Comparison of ENCODE assay signal across 8 cellular contexts in the genomic region with DNA sequence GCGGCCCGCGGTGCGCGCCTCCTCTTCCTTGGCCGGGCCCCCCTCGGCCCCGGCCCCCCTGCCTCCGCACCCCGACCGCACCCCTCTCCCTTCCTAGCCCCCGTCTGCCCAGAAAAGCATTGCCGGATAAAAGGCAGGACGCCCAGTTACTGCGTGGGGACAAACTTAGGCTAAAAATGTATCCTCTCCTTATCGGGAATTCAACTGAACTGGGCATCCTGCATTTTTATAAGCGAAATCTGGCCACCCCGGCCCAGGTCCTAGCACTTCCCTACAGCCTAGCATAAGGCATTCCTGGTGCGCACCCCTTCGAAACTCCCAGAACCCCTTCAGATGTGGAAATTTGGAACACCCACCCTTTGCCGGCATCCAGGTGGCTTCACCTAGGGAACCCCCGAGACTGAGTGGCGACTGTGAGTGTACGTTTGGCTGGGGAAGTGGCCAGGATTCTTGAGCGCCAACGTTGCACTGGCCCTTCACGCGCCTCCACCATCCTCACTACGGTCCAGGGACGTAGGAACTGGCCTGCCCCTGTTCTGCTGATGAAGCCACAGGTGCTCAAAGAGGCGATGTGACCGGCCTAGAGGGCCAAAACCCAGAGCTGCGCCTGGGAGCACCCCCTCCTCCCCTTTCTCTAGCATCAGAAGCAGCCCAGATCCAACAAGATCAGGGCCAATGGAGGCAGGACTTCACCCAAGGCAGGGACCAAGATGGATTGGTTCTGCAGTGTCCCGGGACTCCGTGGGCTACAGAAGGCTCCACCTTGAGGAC. TPM values are rescaled to one million over a fixed set of nuclear protein-coding genes. Genes with fewer than 3 reads are reported as not detected.
A peak's percentile ranks its signal among the peaks of the same experiment; 100 is the strongest.
DNase-seq lines count a peak whose midpoint lies in the region; ATAC-seq and TF ChIP-seq lines count a peak whose summit lies in the region.

No MANE protein-coding gene starts in this region.

- peak overlapping the region; percentile 33 for H3K4me3 ChIP-seq in BJ (ENCODE audit: low read depth, low read length)
- peak overlapping the region; percentile 69 for H3K4me3 ChIP-seq in Karpas-422 (ENCODE audit: low read length)
- peak overlapping the region; percentile 50 for H3K4me3 ChIP-seq in colonic mucosa

- H3K4me1 ChIP-seq in Karpas-422 (ENCODE audit: low read length) (peaks cover 20% of the 10 kb centered on the region), colonic mucosa (peaks cover 6% of the 10 kb centered on the region)

- no peaks in the 10 kb centered on the region for H3K9me3 Mint-ChIP-seq in nephron progenitor cell

- TF ChIP-seq CTCF in BJ (IDR thresholded peaks at IDR 0.05; ENCODE audit: insufficient read depth, low read depth, low read length) (no peak), colonic mucosa (IDR thresholded peaks at IDR 0.05) (no peak), nephron progenitor cell (IDR thresholded peaks at IDR 0.05) (no peak)

- H3K27me3 Mint-ChIP-seq in nephron progenitor cell (ENCODE audit: low read depth, poor library complexity), result peaks cover 26% of the 10 kb centered on the region

- H3K9ac ChIP-seq in Karpas-422 (ENCODE audit: low read length), result peak overlapping the region; percentile 77
- H3K9ac ChIP-seq in colonic mucosa (ENCODE audit: low read depth in 2 of 2, low read length in 2 of 2), result no peak overlapping the region

- H3K9me2 ChIP-seq in Karpas-422 (replicated peaks; ENCODE audit: insufficient read depth, low read length), result no peaks in the 10 kb centered on the region

- no peaks in the 10 kb centered on the region for H3K36me3 ChIP-seq in BJ (ENCODE audit: control insufficient read depth, insufficient read depth, low read length)
- no peaks in the 10 kb centered on the region for H3K36me3 ChIP-seq in Karpas-422 (ENCODE audit: insufficient read depth, low read length)
- H3K36me3 ChIP-seq in colonic mucosa, result no peaks in the 10 kb centered on the region

- H3K79me2 ChIP-seq in Karpas-422 (ENCODE audit: low read length), result peaks cover 7% of the 10 kb centered on the region

- H4K20me1 ChIP-seq in Karpas-422 (ENCODE audit: insufficient read depth, low read depth, low read length), result no peaks in the 10 kb centered on the region

- H3K4me3 Mint-ChIP-seq in nephron progenitor cell, result peak overlapping the region; percentile 73

- peak overlapping the region; percentile 84; the same call in 1 of the 2 replicates for H2AFZ ChIP-seq in Karpas-422 (ENCODE audit: low read length)

- ATAC-seq in HG03045 (IDR thresholded peaks at IDR 0.05; ENCODE audit: unreplicated experiment), result no peak

- H3K36me3 Mint-ChIP-seq in nephron progenitor cell (ENCODE audit: low read depth), result peaks cover 6% of the 10 kb centered on the region

- no peaks in the 10 kb centered on the region for H3K9me3 ChIP-seq in Karpas-422 (ENCODE audit: low read length)
- no peaks in the 10 kb centered on the region for H3K9me3 ChIP-seq in colonic mucosa

- POLR2A ChIA-PET in BJ (lab: Charles Lee), result no interaction called here

- intact Hi-C loops in colonic mucosa (cut with DNase I), result no loop called here

- H3K4me1 Mint-ChIP-seq in nephron progenitor cell, result peaks cover 50% of the 10 kb centered on the region

- no peak for DNase-seq in BJ (ENCODE audit: low read depth)
- no peak for DNase-seq in Karpas-422
- no peak for DNase-seq in colonic mucosa
- DNase-seq in nephron progenitor cell, result no peak
- DNase-seq in Ammon's horn (ENCODE audit: low spot score), result no peak
- no peak for DNase-seq in NCI-H1105 treated with DMSO at 0.1 percent for 48 hours (lab: John Stamatoyannopoulos, UW)
- DNase-seq in AG20443 (ENCODE audit: low spot score), result no peak

- H3K27ac ChIP-seq in Karpas-422 (ENCODE audit: low read length), result no peak overlapping the region
- no peak overlapping the region for H3K27ac ChIP-seq in colonic mucosa

- H3K27me3 ChIP-seq in BJ (ENCODE audit: control insufficient read depth, insufficient read depth, low read length), result peaks cover 1% of the 10 kb centered on the region; the same call in 1 of the 2 replicates
- H3K27me3 ChIP-seq in Karpas-422 (ENCODE audit: low read length), result no peaks in the 10 kb centered on the region
- no peaks in the 10 kb centered on the region for H3K27me3 ChIP-seq in colonic mucosa

- H3K27ac Mint-ChIP-seq in nephron progenitor cell, result no peak overlapping the region

- H3K4me2 ChIP-seq in Karpas-422 (ENCODE audit: low read depth, low read length, poor library complexity, severe bottlenecking), result peak overlapping the region; percentile 81

- CTCF ChIA-PET in BJ (lab: Yijun Ruan, JAX), result interaction anchor here (0.7 to 1.5 kb wide), 6 partner anchors 12 to 348 kb away, joined by 3 to 15 read pairs (median 4); no protein-coding TSS in a partner anchor

RNA-seq across cellular contexts. Expression of a gene that starts 5.7 kb away (rescaled TPM):
- 89.6 and 107 TPM in 2 replicates for polyA plus RNA-seq in BJ (2011; rRNA removed)
- polyA minus RNA-seq in BJ (2011; rRNA and poly(A)+ RNA removed), result 50.2 and 90.5 TPM in 2 replicates
- total RNA-seq in Karpas-422 (2014; rRNA removed; shearing (Covaris generic); ENCODE audit: low replicate concordance), result 67.6 and 84.8 TPM in 2 replicates
- total RNA-seq in colonic mucosa, result 10 to 100 TPM; 50.1 to 51.1 TPM

RNA-seq across cellular contexts. Expression of a gene that starts 44.4 kb away (rescaled TPM):
- polyA plus RNA-seq in BJ (2011; rRNA removed), result not detected in 2 replicates
- not detected in 2 replicates for polyA minus RNA-seq in BJ (2011; rRNA and poly(A)+ RNA removed)
- 0.67 TPM in 1 of 2 replicates, not detected in the other for total RNA-seq in Karpas-422 (2014; rRNA removed; shearing (Covaris generic); ENCODE audit: low replicate concordance)
- under 1 TPM; 0.32 to 0.49 TPM for total RNA-seq in colonic mucosa

RNA-seq across cellular contexts. Expression of a gene that starts 44.7 kb away (rescaled TPM):
- polyA plus RNA-seq in BJ (2011; rRNA removed), result 3.5 and 4.4 TPM in 2 replicates
- polyA minus RNA-seq in BJ (2011; rRNA and poly(A)+ RNA removed), result 2.9 and 3.7 TPM in 2 replicates
- total RNA-seq in Karpas-422 (2014; rRNA removed; shearing (Covaris generic); ENCODE audit: low replicate concordance), result 2.0 TPM in 2 replicates
- total RNA-seq in colonic mucosa, result 10 to 100 TPM; 29.6 to 31.6 TPM

Comparison
In these comparisons a context has a peak if more than half of its experiments do, and no peak if none do; other contexts are left out.
1. RNA of a gene that starts 44.7 kb away (total RNA-seq): 29.6 to 31.6 TPM in colonic mucosa; 2.0 TPM in Karpas-422; every median in the first group is over 10 times any median in the second.
2. Peak in every context shown above with its lines, with median percentiles within 50 percentile points of each other: H3K4me3 ChIP-seq.